ENCODE assay signal across 12 cellular contexts in genomic region chr7:123282181-123282580, GRCh38.
"Had no signal": no experiment of that assay in that cellular context is flagged by ENCODE, and none has a peak within 500 bp of the region (broad histone marks: within the 10 kb centered on the region; RNA-seq: fewer than 3 reads in every experiment).

No MANE protein-coding gene starts in this region.

- ATAC-seq: stimulated activated effector memory CD8-positive, alpha-beta T cell treated with anti-CD3 and anti-CD28 coated beads, Interleukin-12 subunit alpha, Interleukin-12 subunit beta, amount 100 ng/mL, for 72 hours; T-helper 17 cell had no signal

- H3K27me3 ChIP-seq: esophagus squamous epithelium, right atrium auricular region, transverse colon had no signal

- H3K27ac ChIP-seq: esophagus squamous epithelium, right atrium auricular region, transverse colon had no signal

- H3K27me3 Mint-ChIP-seq: naive B cell, T-helper 17 cell had no signal

- H3K36me3 ChIP-seq: esophagus squamous epithelium, right atrium auricular region, transverse colon had no signal

- H3K4me1 ChIP-seq: esophagus squamous epithelium, right atrium auricular region, transverse colon had no signal

- H3K9me3 ChIP-seq: esophagus squamous epithelium, right atrium auricular region, transverse colon had no signal

- H3K27ac Mint-ChIP-seq: naive B cell; stimulated activated effector memory CD8-positive, alpha-beta T cell treated with anti-CD3 and anti-CD28 coated beads, Interleukin-12 subunit alpha, Interleukin-12 subunit beta, amount 100 ng/mL, for 72 hours; T-helper 17 cell had no signal

- H3K4me3 ChIP-seq: esophagus squamous epithelium, right atrium auricular region, transverse colon had no signal

- H3K4me1 Mint-ChIP-seq: naive B cell; stimulated activated effector memory CD8-positive, alpha-beta T cell treated with anti-CD3 and anti-CD28 coated beads, Interleukin-12 subunit alpha, Interleukin-12 subunit beta, amount 100 ng/mL, for 72 hours; T-helper 17 cell had no signal

- DNase-seq: activated CD4-positive, alpha-beta T cell treated with anti-CD3 and anti-CD28 coated beads, Interleukin-2, amount 50 U/mL, for 1 hour; activated CD4-positive, CD25-positive, alpha-beta regulatory T cell; activated naive CD4-positive, alpha-beta T cell treated with anti-CD3 and anti-CD28 coated beads, Interleukin-2, amount 50 U/mL, for 16 hours; activated T-cell treated with anti-CD3 and anti-CD28 coated beads for 4 hours; amniotic stem cell; esophagus squamous epithelium; naive B cell; small intestine; T-helper 17 cell; transverse colon had no signal

- H3K36me3 Mint-ChIP-seq: naive B cell; stimulated activated effector memory CD8-positive, alpha-beta T cell treated with anti-CD3 and anti-CD28 coated beads, Interleukin-12 subunit alpha, Interleukin-12 subunit beta, amount 100 ng/mL, for 72 hours had no signal

- H3K4me3 Mint-ChIP-seq: naive B cell; stimulated activated effector memory CD8-positive, alpha-beta T cell treated with anti-CD3 and anti-CD28 coated beads, Interleukin-12 subunit alpha, Interleukin-12 subunit beta, amount 100 ng/mL, for 72 hours; T-helper 17 cell had no signal
